Comparison of ENCODE assay signal across 20 cellular contexts in genomic region chr18:70415823-70416488, GRCh38.
DNase-seq lines count a peak whose midpoint lies in the region; ATAC-seq, FAIRE-seq and TF ChIP-seq lines count a peak whose summit lies in the region.
"Had no signal": no experiment of that assay in that cellular context is flagged by ENCODE, and none has a peak within 500 bp of the region (broad histone marks: within the 10 kb centered on the region; RNA-seq: fewer than 3 reads in every experiment).

No MANE protein-coding gene starts in this region.

- DNase-seq in D721Med (ENCODE audit: insufficient read length, low spot score) (peak; percentile 59), NCI-H2107 (lab: John Stamatoyannopoulos, UW) (peak; percentile 35), WERI-Rb-1 (peak; percentile 89), kidney tubule cell (ENCODE audit: low spot score) (peak; percentile 52), NCI-H526 treated with DMSO at 0.1 percent for 48 hours (lab: John Stamatoyannopoulos, UW) (no peak), anterior cingulate cortex (lab: John Stamatoyannopoulos, UW) (no peak)
- no peak for DNase-seq in CD4-positive, alpha-beta T cell
- DNase-seq: activated CD4-positive, alpha-beta T cell treated with anti-CD3 and anti-CD28 coated beads, Interleukin-2, amount 10 ng/mL, durations not matched to agents 7 days and 5 days; activated T-cell treated with anti-CD3 and anti-CD28 coated beads, Interleukin-2, amount 50 U/mL, for 1 hour; brain microvascular endothelial cell; Caco-2; KG1; naive B cell; NCI-H1105; SHP77 treated with DMSO at 0.1 percent for 48 hours; spleen; stimulated activated naive B cell treated with anti-CD40 and anti-IgM and Interleukin-4, amounts not matched to agents 10 μg/mL and 1 μg/mL and 100 μg/mL, for 72 hours; uterus had no signal

- no peaks in the 10 kb centered on the region for H3K36me3 Mint-ChIP-seq in CD4-positive, alpha-beta T cell (ENCODE audit: low read depth)
- H3K36me3 Mint-ChIP-seq: activated naive CD4-positive, alpha-beta T cell treated with anti-CD3 and anti-CD28 coated beads, Interleukin-2, amount 50 U/mL, for 72 hours; naive B cell; stimulated activated naive B cell treated with anti-CD40 and anti-IgM and Interleukin-4, amounts not matched to agents 10 μg/mL and 1 μg/mL and 100 μg/mL, for 72 hours had no signal

- H3K4me3 ChIP-seq in WERI-Rb-1 (ENCODE audit: low read depth, low read length): no peak overlapping the region
- H3K4me3 ChIP-seq: spleen, uterus had no signal

- H3K4me1 Mint-ChIP-seq in CD4-positive, alpha-beta T cell (ENCODE audit: low read depth): no peaks in the 10 kb centered on the region
- H3K4me1 Mint-ChIP-seq: activated CD4-positive, alpha-beta T cell treated with anti-CD3 and anti-CD28 coated beads, Interleukin-2, amount 10 ng/mL, durations not matched to agents 7 days and 5 days; naive B cell had no signal

- ATAC-seq in HG03108 (IDR thresholded peaks at IDR 0.05; ENCODE audit: unreplicated experiment): no peak
- no peak for ATAC-seq in CD4-positive, alpha-beta T cell (ENCODE audit: poor library complexity)
- ATAC-seq: activated naive CD4-positive, alpha-beta T cell treated with anti-CD3 and anti-CD28 coated beads, Interleukin-2, amount 50 U/mL, for 72 hours; stimulated activated naive B cell treated with anti-CD40 and anti-IgM and Interleukin-4, amounts not matched to agents 10 μg/mL and 1 μg/mL and 100 μg/mL, for 72 hours had no signal

- CTCF ChIA-PET in CD4-positive, alpha-beta T cell (lab: Charles Lee): no interaction called here

- H3K9me3 ChIP-seq in WERI-Rb-1 (ENCODE audit: severe bottlenecking): no peaks in the 10 kb centered on the region
- no peaks in the 10 kb centered on the region for H3K9me3 ChIP-seq in CD4-positive, alpha-beta T cell (ENCODE audit: control insufficient read depth, low read length)
- H3K9me3 ChIP-seq: Caco-2, spleen, uterus had no signal

- peak overlapping the region; percentile 80 for H3K27ac ChIP-seq in WERI-Rb-1
- no peak overlapping the region for H3K27ac ChIP-seq in CD4-positive, alpha-beta T cell (ENCODE audit: low read depth, low read length)
- H3K27ac ChIP-seq: brain microvascular endothelial cell, spleen, uterus had no signal

- intact Hi-C loops in CD4-positive, alpha-beta T cell (cut with DNase I, micrococcal nuclease): no loop called here

- no peaks in the 10 kb centered on the region for H3K9me3 Mint-ChIP-seq in CD4-positive, alpha-beta T cell
- H3K9me3 Mint-ChIP-seq: activated CD4-positive, alpha-beta T cell treated with anti-CD3 and anti-CD28 coated beads, Interleukin-2, amount 10 ng/mL, durations not matched to agents 7 days and 5 days; activated naive CD4-positive, alpha-beta T cell treated with anti-CD3 and anti-CD28 coated beads, Interleukin-2, amount 50 U/mL, for 72 hours; stimulated activated naive B cell treated with anti-CD40 and anti-IgM and Interleukin-4, amounts not matched to agents 10 μg/mL and 1 μg/mL and 100 μg/mL, for 72 hours had no signal

- H3K4me3 Mint-ChIP-seq in CD4-positive, alpha-beta T cell: no peak overlapping the region
- H3K4me3 Mint-ChIP-seq: activated CD4-positive, alpha-beta T cell treated with anti-CD3 and anti-CD28 coated beads, Interleukin-2, amount 10 ng/mL, durations not matched to agents 7 days and 5 days; naive B cell; stimulated activated naive B cell treated with anti-CD40 and anti-IgM and Interleukin-4, amounts not matched to agents 10 μg/mL and 1 μg/mL and 100 μg/mL, for 72 hours had no signal

- TF ChIP-seq CTCF in D721Med (IDR thresholded peaks at IDR 0.05; ENCODE audit: insufficient read depth, missing control alignments) (no peak), WERI-Rb-1 (IDR thresholded peaks at IDR 0.05; ENCODE audit: low read depth, low read length) (no peak)
- no peak for TF ChIP-seq CTCF in CD4-positive, alpha-beta T cell (IDR thresholded peaks at IDR 0.05)

- POLR2A ChIA-PET in CD4-positive, alpha-beta T cell (lab: Charles Lee): interaction anchor here (0.6 kb wide), 1 partner anchor 214 kb away, joined by 3 read pairs; no protein-coding TSS in a partner anchor

- H3K27me3 ChIP-seq in WERI-Rb-1 (ENCODE audit: insufficient read depth, low read depth, severe bottlenecking): no peaks in the 10 kb centered on the region
- H3K27me3 ChIP-seq in CD4-positive, alpha-beta T cell (ENCODE audit: control insufficient read depth, insufficient read depth, low read length): no peaks in the 10 kb centered on the region
- H3K27me3 ChIP-seq: brain microvascular endothelial cell, spleen, uterus had no signal

- peaks cover 11% of the 10 kb centered on the region for H3K27me3 Mint-ChIP-seq in CD4-positive, alpha-beta T cell

- peak; percentile 100 for FAIRE-seq in D721Med (lab: Jason Lieb, UNC)

- H3K27ac Mint-ChIP-seq in CD4-positive, alpha-beta T cell: no peak overlapping the region
- H3K27ac Mint-ChIP-seq: activated CD4-positive, alpha-beta T cell treated with anti-CD3 and anti-CD28 coated beads, Interleukin-2, amount 10 ng/mL, durations not matched to agents 7 days and 5 days; activated naive CD4-positive, alpha-beta T cell treated with anti-CD3 and anti-CD28 coated beads, Interleukin-2, amount 50 U/mL, for 72 hours; naive B cell; stimulated activated naive B cell treated with anti-CD40 and anti-IgM and Interleukin-4, amounts not matched to agents 10 μg/mL and 1 μg/mL and 100 μg/mL, for 72 hours had no signal

- no peaks in the 10 kb centered on the region for H3K36me3 ChIP-seq in WERI-Rb-1
- H3K36me3 ChIP-seq: brain microvascular endothelial cell, spleen, uterus had no signal

Comparison
In these comparisons a context has a peak if more than half of its experiments do, and no peak if none do; other contexts are left out.
1. DNase-seq: peak in D721Med (single experiment), NCI-H2107 (single experiment), WERI-Rb-1 (single experiment) and kidney tubule cell (single experiment); none in NCI-H526 treated with DMSO at 0.1 percent for 48 hours (single experiment), anterior cingulate cortex (0 of 58) and CD4-positive, alpha-beta T cell (0 of 10).